In the genomic region with DNA sequence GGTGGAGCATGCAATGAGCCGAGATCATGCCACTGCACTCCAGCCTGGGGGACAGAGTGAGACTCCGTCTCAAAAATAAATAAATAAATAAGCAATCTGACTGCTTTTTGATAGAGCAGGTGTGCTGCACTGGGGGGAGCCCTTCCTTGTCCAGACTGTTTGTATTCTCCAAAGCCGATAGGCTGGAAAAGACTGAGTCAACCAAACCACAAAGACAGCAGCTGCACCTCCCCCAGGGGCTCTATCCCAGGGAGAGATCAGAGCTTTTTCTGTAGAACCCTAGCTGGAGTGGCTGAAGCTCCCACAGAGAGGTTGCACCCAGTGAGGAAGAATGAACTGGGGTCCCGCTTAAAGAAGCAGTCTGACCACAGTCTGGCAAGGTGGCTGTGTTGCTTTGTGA, we compare ENCODE assay signal across 14 cellular contexts. TPM values are rescaled to one million over a fixed set of nuclear protein-coding genes. Genes with fewer than 3 reads are reported as not detected.
DNase-seq lines count a peak whose midpoint lies in the region; ATAC-seq lines count a peak whose summit lies in the region.
"Had no signal": no experiment of that assay in that cellular context is flagged by ENCODE, and none has a peak within 500 bp of the region (broad histone marks: within the 10 kb centered on the region; RNA-seq: fewer than 3 reads in every experiment).

No MANE protein-coding gene starts in this region.

- peak; percentile 9 for DNase-seq in GM23248
- DNase-seq in LHCN-M2 (ENCODE audit: low read depth), result peak; percentile 76
- DNase-seq in SJCRH30, result peak; percentile 90 to 95
- DNase-seq in myocyte (ENCODE audit: low read depth), result peak; percentile 65
- no peak for DNase-seq in SIG-M5 (lab: John Stamatoyannopoulos, UW)
- DNase-seq in effector memory CD8-positive, alpha-beta T cell, result no peak
- no peak for DNase-seq in D341Med (ENCODE audit: low spot score)
- DNase-seq: CD8-positive, alpha-beta memory T cell; Kasumi-1; NCI-H1092; NCI-H1694 treated with DMSO at 0.1 percent for 48 hours; NCI-H446 treated with DMSO at 0.1 percent for 48 hours had no signal

- H3K36me3 Mint-ChIP-seq in effector memory CD8-positive, alpha-beta T cell (ENCODE audit: insufficient read depth), result no peaks in the 10 kb centered on the region

- H4K20me1 ChIP-seq in GM23248 (ENCODE audit: insufficient read depth), result no peaks in the 10 kb centered on the region
- H4K20me1 ChIP-seq: BLaER1 had no signal

- no peak for ATAC-seq in effector memory CD8-positive, alpha-beta T cell (replicated peaks)

- H3K36me3 ChIP-seq in GM23248 (ENCODE audit: low read depth) (no peaks in the 10 kb centered on the region), SJCRH30 (no peaks in the 10 kb centered on the region)
- H3K36me3 ChIP-seq: BLaER1 had no signal

- in situ Hi-C loops in GM23248 (cut with MboI), result no loop called here

- H3K27ac ChIP-seq in GM23248 (no peak overlapping the region), SJCRH30 (no peak overlapping the region)
- H3K27ac ChIP-seq: BLaER1 had no signal

- no peaks in the 10 kb centered on the region for H3K9me2 ChIP-seq in GM23248 (ENCODE audit: insufficient read depth)

- 57 to 62% methylated on average over 4 of the region's 4 CpGs for WGBS in GM23248 (ENCODE audit: low coverage in 1 of 2, low lambda C conversion rate in 2 of 2, missing lambda C conversion rate in 2 of 2), 2 experiments

- H3K27me3 ChIP-seq in GM23248 (replicated peaks; ENCODE audit: insufficient read depth), result 0 out of 2 replicates have a peak, but pooled peaks cover 2% of the 10 kb centered on the region
- H3K27me3 ChIP-seq in SJCRH30, result no peaks in the 10 kb centered on the region
- H3K27me3 ChIP-seq: BLaER1 had no signal

- H3K79me2 ChIP-seq in GM23248 (ENCODE audit: insufficient read depth), result no peaks in the 10 kb centered on the region

- no peak overlapping the region for H3K4me3 Mint-ChIP-seq in effector memory CD8-positive, alpha-beta T cell
- H3K4me3 Mint-ChIP-seq: CD8-positive, alpha-beta memory T cell; T-helper 2 cell treated with Interferon-gamma antibody and Interleukin-4, amounts not matched to agents 5 μg/mL and 100 μg/mL, for 36 hours had no signal

- H3K9me3 Mint-ChIP-seq in effector memory CD8-positive, alpha-beta T cell, result peaks cover 5 to 14% of the 10 kb centered on the region in 2 donors

- H3F3A ChIP-seq in GM23248 (ENCODE audit: insufficient read depth), result no peaks in the 10 kb centered on the region

- H3K27me3 Mint-ChIP-seq in effector memory CD8-positive, alpha-beta T cell, result peaks cover 56 to 82% of the 10 kb centered on the region in 2 donors

- no peak overlapping the region for H3K4me2 ChIP-seq in GM23248 (ENCODE audit: unreplicated experiment)
- H3K4me2 ChIP-seq: BLaER1 had no signal

- H3K27ac Mint-ChIP-seq in effector memory CD8-positive, alpha-beta T cell, result no peak overlapping the region
- H3K27ac Mint-ChIP-seq: CD8-positive, alpha-beta memory T cell; T-helper 2 cell treated with Interferon-gamma antibody and Interleukin-4, amounts not matched to agents 5 μg/mL and 100 μg/mL, for 36 hours had no signal

- H3K9me3 ChIP-seq in GM23248 (ENCODE audit: low read depth) (no peaks in the 10 kb centered on the region), SJCRH30 (replicated peaks) (peaks cover 15% of the 10 kb centered on the region)

- H3K4me1 ChIP-seq in GM23248 (ENCODE audit: insufficient read depth) (no peaks in the 10 kb centered on the region), SJCRH30 (peaks cover 6% of the 10 kb centered on the region; the same call in 1 of the 2 replicates)

- H3K9ac ChIP-seq in GM23248, result no peak overlapping the region
- H3K9ac ChIP-seq: BLaER1 had no signal

- no peaks in the 10 kb centered on the region for H3K4me1 Mint-ChIP-seq in effector memory CD8-positive, alpha-beta T cell (ENCODE audit: low read depth in 2 of 2)
- H3K4me1 Mint-ChIP-seq: CD8-positive, alpha-beta memory T cell had no signal

- H3K4me3 ChIP-seq in GM23248, result no peak overlapping the region
- H3K4me3 ChIP-seq in SJCRH30, result no peak overlapping the region
- H3K4me3 ChIP-seq: BLaER1 had no signal

- H2AFZ ChIP-seq in GM23248, result no peak overlapping the region

RNA-seq across cellular contexts. Expression of a gene that starts 45.8 kb away (rescaled TPM):
- total RNA-seq in GM23248 (2014; rRNA removed; shearing (Covaris generic)), result not detected in 2 replicates
- not detected in 2 replicates for polyA plus RNA-seq in GM23248 (2016; fragmentation: Nextera tagmentation; extraction: Ambion mirVana)
- total RNA-seq in LHCN-M2 (2014; rRNA removed), result not detected in 2 replicates
- not detected for polyA plus RNA-seq in LHCN-M2 (2012)
- not detected in 2 replicates for total RNA-seq in SJCRH30 (2014; rRNA removed; shearing (Covaris generic))
- not detected in 2 replicates for total RNA-seq in myocyte
- polyA plus RNA-seq in myocyte (2012), result not detected
- total RNA-seq: CD8-positive, alpha-beta memory T cell had no signal
- polyA plus RNA-seq: CD8-positive, alpha-beta memory T cell had no signal

Comparison
In these comparisons a context has a peak if more than half of its experiments do, and no peak if none do; other contexts are left out.
1. DNase-seq: peak in GM23248 (single experiment), LHCN-M2 (single experiment), SJCRH30 (2 of 2) and myocyte (single experiment); none in SIG-M5 (single experiment), effector memory CD8-positive, alpha-beta T cell (0 of 3) and D341Med (single experiment).